1 cellular context compared by ENCODE assay signal in the genomic region with DNA sequence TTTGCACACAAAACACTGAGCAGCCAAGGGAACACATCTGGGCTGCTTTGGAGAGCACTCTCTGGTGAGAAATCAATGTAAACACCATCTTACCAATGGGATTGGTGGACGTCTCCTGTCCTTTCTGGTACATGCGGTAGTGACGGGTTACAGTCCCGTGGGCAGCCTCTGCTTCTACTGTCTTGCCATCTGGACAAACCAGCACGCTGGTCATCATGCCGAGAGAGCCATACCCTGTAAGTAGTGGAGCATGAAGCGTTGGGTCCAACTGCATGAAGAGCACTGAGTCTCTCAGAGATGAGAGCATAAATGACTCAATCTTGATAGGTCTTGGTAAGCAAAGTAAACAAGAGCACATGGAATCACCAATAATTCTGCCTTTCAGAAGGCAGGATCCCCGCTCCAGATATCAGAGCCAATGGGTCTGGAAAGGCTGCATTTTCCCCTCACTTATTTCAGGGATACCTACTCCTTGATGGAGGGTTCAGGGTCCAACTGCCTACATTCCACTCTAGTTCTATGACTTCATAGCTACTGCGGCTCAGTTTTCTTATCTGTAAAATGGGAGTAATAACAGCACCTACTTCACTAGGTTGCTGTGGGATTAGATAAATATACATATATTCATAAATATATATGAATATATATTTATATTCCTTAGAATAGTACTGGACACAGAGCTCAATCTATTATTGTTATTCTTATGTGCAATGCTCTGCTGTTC.
A peak's percentile ranks its signal among the peaks of the same experiment; 100 is the strongest.
TF ChIP-seq lines count a peak whose summit lies in the region.

No MANE protein-coding gene starts in this region.

TF ChIP-seq in HepG2, 621 proteins besides CTCF, POLR2A, EP300 and RAD21:
- TF ChIP-seq RBM22 (optimal IDR thresholded peaks at IDR 0.05; ENCODE audit: low read length), result peak; percentile 83
- TF ChIP-seq CSRNP1 (CRISPR knock-in tag; IDR thresholded peaks at IDR 0.05), result 0 out of 2 replicates have a peak, but pooled peaks have one; percentile 38
- TF ChIP-seq ZMYM3 (CRISPR knock-in tag; IDR thresholded peaks at IDR 0.05), result 0 out of 2 replicates have a peak, but pooled peaks have one; percentile 26
- TF ChIP-seq RBFOX2 (IDR thresholded peaks at IDR 0.05; ENCODE audit: low read depth, low read length), result no peak; the same call in 1 of the 2 replicates
- TF ChIP-seq ZNF737 (CRISPR knock-in tag; IDR thresholded peaks at IDR 0.05; ENCODE audit: borderline replicate concordance), result 0 out of 2 replicates have a peak, but pooled peaks have one; percentile 61
- peak; percentile 85 for TF ChIP-seq ZNF629 (CRISPR knock-in tag; conservative IDR thresholded peaks at IDR 0.05)
- no peak for TF ChIP-seq SYNCRIP (IDR thresholded peaks at IDR 0.05; ENCODE audit: insufficient read depth, low read depth, low read length)
